17 cellular contexts compared by ENCODE assay signal in the genomic region with DNA sequence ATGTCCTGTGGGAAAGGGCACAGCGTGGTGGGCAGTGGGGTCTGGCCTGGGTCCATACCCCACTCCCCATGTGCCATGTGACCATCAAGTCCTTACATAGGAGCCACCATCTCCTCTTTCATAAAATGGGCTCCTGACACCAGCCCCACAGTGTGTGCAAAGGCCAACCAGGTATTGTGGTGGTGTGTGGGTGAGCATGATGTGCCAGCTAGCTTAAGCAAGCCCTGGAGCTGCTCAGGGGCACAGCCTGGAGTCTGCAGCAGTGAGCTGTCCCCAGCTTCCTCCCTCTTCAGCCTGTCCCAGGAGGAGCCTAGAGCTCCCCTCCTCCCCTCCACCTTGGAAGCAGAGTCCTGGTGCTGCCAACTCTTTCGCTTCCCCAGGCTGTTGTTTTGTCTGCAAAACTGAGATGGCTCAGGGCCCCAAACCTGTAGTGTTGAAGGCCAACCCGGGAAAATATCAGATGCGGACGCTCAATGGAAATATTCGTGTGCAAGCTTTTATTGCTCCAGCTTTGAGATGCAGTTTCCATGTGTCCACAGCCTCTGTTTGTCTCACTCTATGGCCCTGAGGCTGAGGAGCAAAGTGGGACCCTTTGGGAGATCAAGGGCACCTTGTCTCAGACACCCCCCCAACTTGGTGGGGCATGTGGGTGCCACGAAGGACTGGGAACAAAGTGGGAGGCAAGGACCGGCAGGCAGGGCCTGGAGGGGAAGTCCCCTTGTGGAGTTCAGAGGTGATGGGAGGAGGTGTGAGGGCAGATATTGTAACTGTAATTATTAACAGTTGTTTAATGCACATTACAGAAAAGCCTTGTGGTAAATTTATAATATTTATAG.
DNase-seq lines count a peak whose midpoint lies in the region; ATAC-seq and TF ChIP-seq lines count a peak whose summit lies in the region.
"Had no signal": no experiment of that assay in that cellular context is flagged by ENCODE, and none has a peak within 500 bp of the region (broad histone marks: within the 10 kb centered on the region; RNA-seq: fewer than 3 reads in every experiment).

No MANE protein-coding gene starts in this region.

- CTCF ChIA-PET in Calu3 (lab: Charles Lee) = no interaction called here

- no peak overlapping the region for H3K27ac Mint-ChIP-seq in glutamatergic neuron (ENCODE audit: unreplicated experiment)
- no peak overlapping the region for H3K27ac Mint-ChIP-seq in Calu3 (ENCODE audit: unreplicated experiment)
- H3K27ac Mint-ChIP-seq: CD4-positive, CD25-positive, alpha-beta regulatory T cell; IgD-negative memory B cell had no signal

- H3K27me3 ChIP-seq in heart right ventricle (no peaks in the 10 kb centered on the region), aorta (ENCODE audit: control insufficient read depth in 1 of 2, insufficient read depth in 2 of 2, low read length in 1 of 2) (no peaks in the 10 kb centered on the region)

- H3K4me1 ChIP-seq in heart right ventricle = no peaks in the 10 kb centered on the region
- no peaks in the 10 kb centered on the region for H3K4me1 ChIP-seq in aorta (ENCODE audit: control insufficient read depth in 1 of 2, insufficient read depth in 2 of 2, low read length in 2 of 2)

- DNase-seq in cardiac septum (ENCODE audit: low spot score) (peak; percentile 63), heart right ventricle (no peak), glutamatergic neuron (peak; percentile 7), posterior vena cava (ENCODE audit: low spot score) (peak; percentile 46), aorta (peak; percentile 6 to 36), NOMO-1 treated with DMSO at 0.1 percent for 48 hours (lab: John Stamatoyannopoulos, UW; ENCODE audit: unreplicated experiment) (no peak), glomerular visceral epithelial cell (ENCODE audit: extremely low spot score) (no peak), Calu3 (no peak)
- DNase-seq: CD4-positive, CD25-positive, alpha-beta regulatory T cell; DMS153; NCI-H1694 treated with DMSO at 0.1 percent for 48 hours; NCI-H446; NCI-H526; PC-3; SIG-M5; SK-N-SH had no signal

- H3K27ac ChIP-seq in heart right ventricle (no peak overlapping the region), aorta (ENCODE audit: low read depth in 1 of 2, low read length in 2 of 2) (no peak overlapping the region)

- H3K4me3 ChIP-seq in heart right ventricle = no peak overlapping the region
- H3K4me3 ChIP-seq in aorta (ENCODE audit: low read length in 2 of 2) = no peak overlapping the region

- H3K36me3 Mint-ChIP-seq in glutamatergic neuron (ENCODE audit: unreplicated experiment) (peaks cover 13% of the 10 kb centered on the region), Calu3 (ENCODE audit: insufficient read depth, unreplicated experiment) (peaks cover 9% of the 10 kb centered on the region)
- H3K36me3 Mint-ChIP-seq: CD4-positive, CD25-positive, alpha-beta regulatory T cell; IgD-negative memory B cell had no signal

- H3K9me3 ChIP-seq in heart right ventricle (peaks cover 0 to 22% (median 4%) of the 10 kb centered on the region in 11 donors), aorta (ENCODE audit: control insufficient read depth, low read length) (peaks cover 5% of the 10 kb centered on the region)
- H3K9me3 ChIP-seq: SK-N-SH had no signal

- BruUV-seq in Calu3 (replicated peaks; lab: Mats Ljungman, UMichigan) = no TSS peak

- intact Hi-C loops in cardiac septum (cut with DNase I) = no loop called here
- intact Hi-C loops in heart right ventricle (cut with DNase I) = no loop called here
- intact Hi-C loops in posterior vena cava (cut with DNase I) = no loop called here
- intact Hi-C loops in aorta (cut with DNase I) = no loop called here
- intact Hi-C loops in Calu3 (cut with micrococcal nuclease; ENCODE audit: unreplicated experiment) = no loop called here

- H3K4me3 Mint-ChIP-seq in glutamatergic neuron (ENCODE audit: unreplicated experiment) (no peak overlapping the region), Calu3 (ENCODE audit: low read depth, unreplicated experiment) (no peak overlapping the region)
- H3K4me3 Mint-ChIP-seq: CD4-positive, CD25-positive, alpha-beta regulatory T cell; IgD-negative memory B cell had no signal

- no peaks in the 10 kb centered on the region for H3K36me3 ChIP-seq in heart right ventricle
- H3K36me3 ChIP-seq in aorta (ENCODE audit: control insufficient read depth in 1 of 2, insufficient read depth in 2 of 2, low read length in 1 of 2) = no peaks in the 10 kb centered on the region

- H3K27me3 Mint-ChIP-seq in glutamatergic neuron (ENCODE audit: unreplicated experiment) (peaks cover 8% of the 10 kb centered on the region), Calu3 (ENCODE audit: unreplicated experiment) (no peaks in the 10 kb centered on the region)
- H3K27me3 Mint-ChIP-seq: CD4-positive, CD25-positive, alpha-beta regulatory T cell had no signal

- WGBS in heart right ventricle, 2 donors = 79 to 83% methylated on average over 8 of the region's 8 CpGs
- 81 to 83% methylated on average over 8 of the region's 8 CpGs for WGBS in aorta, 2 donors

- no peak for ATAC-seq in heart right ventricle
- ATAC-seq in aorta (ENCODE audit: low FRiP score) = no peak
- ATAC-seq: PC-3 had no signal

- TF ChIP-seq CTCF in heart right ventricle (IDR thresholded peaks at IDR 0.05) (no peak), glutamatergic neuron (IDR thresholded peaks at IDR 0.05; ENCODE audit: partially characterized antibody, unreplicated experiment) (no peak), Calu3 (IDR thresholded peaks at IDR 0.05; ENCODE audit: unreplicated experiment) (no peak)

- peaks cover 5% of the 10 kb centered on the region for H3K9me3 Mint-ChIP-seq in glutamatergic neuron (ENCODE audit: unreplicated experiment)
- H3K9me3 Mint-ChIP-seq in Calu3 (ENCODE audit: low read depth, unreplicated experiment) = no peaks in the 10 kb centered on the region
- H3K9me3 Mint-ChIP-seq: IgD-negative memory B cell had no signal

- H3K4me1 Mint-ChIP-seq in glutamatergic neuron (ENCODE audit: low read depth, unreplicated experiment) = peaks cover 2% of the 10 kb centered on the region
- no peaks in the 10 kb centered on the region for H3K4me1 Mint-ChIP-seq in Calu3 (ENCODE audit: low read depth, unreplicated experiment)
- H3K4me1 Mint-ChIP-seq: CD4-positive, CD25-positive, alpha-beta regulatory T cell; IgD-negative memory B cell had no signal

Comparison
In these comparisons a context has a peak if more than half of its experiments do, and no peak if none do; other contexts are left out.
1. DNase-seq: peak in cardiac septum (single experiment), glutamatergic neuron (single experiment), posterior vena cava (single experiment) and aorta (2 of 2); none in heart right ventricle (0 of 2), NOMO-1 treated with DMSO at 0.1 percent for 48 hours (single experiment), glomerular visceral epithelial cell (single experiment) and Calu3 (single experiment).